In genomic region chr14:80699861-80700260, GRCh38 we compare ENCODE assay signal across 28 cellular contexts.
DNase-seq lines count a peak whose midpoint lies in the region; ATAC-seq and TF ChIP-seq lines count a peak whose summit lies in the region.
"Had no signal": no experiment of that assay in that cellular context is flagged by ENCODE, and none has a peak within 500 bp of the region (broad histone marks: within the 10 kb centered on the region; RNA-seq: fewer than 3 reads in every experiment).

No MANE protein-coding gene starts in this region.

- ATAC-seq in activated naive CD8-positive, alpha-beta T cell treated with anti-CD3 and anti-CD28 coated beads, Interleukin-2, amount 50 U/mL, for 24 hours = peak; percentile 28
- ATAC-seq in HG02759 (IDR thresholded peaks at IDR 0.05; ENCODE audit: unreplicated experiment) = peak; percentile 68
- ATAC-seq in activated T-helper 17 cell treated with anti-CD3 and anti-CD28 coated beads, Interleukin-2, amount 50 U/mL, for 72 hours (replicated peaks) = peak; percentile 32
- peak; percentile 57 for ATAC-seq in stimulated activated naive CD8-positive, alpha-beta T cell treated with anti-CD3 and anti-CD28 coated beads, Interleukin-15, amount 100 ng/mL, for 72 hours
- ATAC-seq in natural killer cell = no peak
- ATAC-seq: naive thymus-derived CD8-positive, alpha-beta T cell had no signal

- no peaks in the 10 kb centered on the region for H3K36me3 Mint-ChIP-seq in activated naive CD8-positive, alpha-beta T cell treated with anti-CD3 and anti-CD28 coated beads, Interleukin-2, amount 50 U/mL, for 24 hours (ENCODE audit: low read depth)
- H3K36me3 Mint-ChIP-seq in activated naive CD8-positive, alpha-beta T cell treated with anti-CD3 and anti-CD28 coated beads for 36 hours = peaks cover 10% of the 10 kb centered on the region
- H3K36me3 Mint-ChIP-seq in activated T-helper 17 cell treated with anti-CD3 and anti-CD28 coated beads, Interleukin-2, amount 50 U/mL, for 72 hours (ENCODE audit: low read depth) = peaks cover 3% of the 10 kb centered on the region
- H3K36me3 Mint-ChIP-seq in osteocyte (ENCODE audit: unreplicated experiment) (no peaks in the 10 kb centered on the region), natural killer cell (peaks cover 4% of the 10 kb centered on the region)
- H3K36me3 Mint-ChIP-seq: type B pancreatic cell had no signal

- H3K27ac Mint-ChIP-seq in activated naive CD8-positive, alpha-beta T cell treated with anti-CD3 and anti-CD28 coated beads, Interleukin-2, amount 50 U/mL, for 24 hours = no peak overlapping the region
- H3K27ac Mint-ChIP-seq in activated naive CD8-positive, alpha-beta T cell treated with anti-CD3 and anti-CD28 coated beads for 36 hours = no peak overlapping the region
- H3K27ac Mint-ChIP-seq in activated T-helper 17 cell treated with anti-CD3 and anti-CD28 coated beads, Interleukin-2, amount 50 U/mL, for 72 hours = no peak overlapping the region
- H3K27ac Mint-ChIP-seq in stimulated activated naive CD8-positive, alpha-beta T cell treated with anti-CD3 and anti-CD28 coated beads, Interleukin-15, amount 100 ng/mL, for 72 hours = no peak overlapping the region
- H3K27ac Mint-ChIP-seq in osteocyte (ENCODE audit: unreplicated experiment) = no peak overlapping the region
- no peak overlapping the region for H3K27ac Mint-ChIP-seq in natural killer cell
- H3K27ac Mint-ChIP-seq: activated naive CD4-positive, alpha-beta T cell treated with anti-CD3 and anti-CD28 coated beads, Interleukin-2, amount 10 ng/mL, durations not matched to agents 7 days and 5 days; activated T-helper 1 cell treated with anti-CD3 and anti-CD28 coated beads, Interleukin-12 subunit alpha, Interleukin-12 subunit beta, Interleukin-2, Interleukin-4 antibody, amounts not matched to agents 30 ng/mL and 10 ng/mL and 1 ng/mL, durations not matched to agents 14 hours and 24 hours and 36 hours; CD4-positive, alpha-beta T cell; HFFc6; naive thymus-derived CD8-positive, alpha-beta T cell; type B pancreatic cell had no signal

- H3K9me3 Mint-ChIP-seq in activated naive CD8-positive, alpha-beta T cell treated with anti-CD3 and anti-CD28 coated beads, Interleukin-2, amount 50 U/mL, for 24 hours = no peaks in the 10 kb centered on the region
- peaks cover 1% of the 10 kb centered on the region for H3K9me3 Mint-ChIP-seq in activated naive CD8-positive, alpha-beta T cell treated with anti-CD3 and anti-CD28 coated beads for 36 hours
- H3K9me3 Mint-ChIP-seq in activated T-helper 17 cell treated with anti-CD3 and anti-CD28 coated beads, Interleukin-2, amount 50 U/mL, for 72 hours = peaks cover 3% of the 10 kb centered on the region
- H3K9me3 Mint-ChIP-seq in stimulated activated naive CD8-positive, alpha-beta T cell treated with anti-CD3 and anti-CD28 coated beads, Interleukin-15, amount 100 ng/mL, for 72 hours = no peaks in the 10 kb centered on the region
- peaks cover 4% of the 10 kb centered on the region for H3K9me3 Mint-ChIP-seq in osteocyte (ENCODE audit: unreplicated experiment)
- H3K9me3 Mint-ChIP-seq in natural killer cell = peaks cover 4 to 7% of the 10 kb centered on the region in 2 donors
- H3K9me3 Mint-ChIP-seq: activated naive CD4-positive, alpha-beta T cell treated with anti-CD3 and anti-CD28 coated beads, Interleukin-2, amount 10 ng/mL, durations not matched to agents 7 days and 5 days; activated T-helper 1 cell treated with anti-CD3 and anti-CD28 coated beads, Interleukin-12 subunit alpha, Interleukin-12 subunit beta, Interleukin-2, Interleukin-4 antibody, amounts not matched to agents 30 ng/mL and 10 ng/mL and 1 ng/mL, durations not matched to agents 14 hours and 24 hours and 36 hours; CD4-positive, alpha-beta T cell; HFFc6; naive thymus-derived CD8-positive, alpha-beta T cell; type B pancreatic cell had no signal

- H3K4me1 Mint-ChIP-seq in activated naive CD8-positive, alpha-beta T cell treated with anti-CD3 and anti-CD28 coated beads, Interleukin-2, amount 50 U/mL, for 24 hours = no peaks in the 10 kb centered on the region
- H3K4me1 Mint-ChIP-seq in activated naive CD8-positive, alpha-beta T cell treated with anti-CD3 and anti-CD28 coated beads for 36 hours = peaks cover 7% of the 10 kb centered on the region
- H3K4me1 Mint-ChIP-seq in activated T-helper 17 cell treated with anti-CD3 and anti-CD28 coated beads, Interleukin-2, amount 50 U/mL, for 72 hours = no peaks in the 10 kb centered on the region
- peaks cover 7% of the 10 kb centered on the region for H3K4me1 Mint-ChIP-seq in stimulated activated naive CD8-positive, alpha-beta T cell treated with anti-CD3 and anti-CD28 coated beads, Interleukin-15, amount 100 ng/mL, for 72 hours
- H3K4me1 Mint-ChIP-seq in osteocyte (ENCODE audit: unreplicated experiment) = no peaks in the 10 kb centered on the region
- no peaks in the 10 kb centered on the region for H3K4me1 Mint-ChIP-seq in natural killer cell
- H3K4me1 Mint-ChIP-seq: activated naive CD4-positive, alpha-beta T cell treated with anti-CD3 and anti-CD28 coated beads, Interleukin-2, amount 10 ng/mL, durations not matched to agents 7 days and 5 days; naive thymus-derived CD8-positive, alpha-beta T cell had no signal

- H3K4me3 Mint-ChIP-seq in activated naive CD8-positive, alpha-beta T cell treated with anti-CD3 and anti-CD28 coated beads, Interleukin-2, amount 50 U/mL, for 24 hours = no peak overlapping the region
- H3K4me3 Mint-ChIP-seq in activated naive CD8-positive, alpha-beta T cell treated with anti-CD3 and anti-CD28 coated beads for 36 hours = no peak overlapping the region
- H3K4me3 Mint-ChIP-seq in activated T-helper 17 cell treated with anti-CD3 and anti-CD28 coated beads, Interleukin-2, amount 50 U/mL, for 72 hours = no peak overlapping the region
- no peak overlapping the region for H3K4me3 Mint-ChIP-seq in stimulated activated naive CD8-positive, alpha-beta T cell treated with anti-CD3 and anti-CD28 coated beads, Interleukin-15, amount 100 ng/mL, for 72 hours
- H3K4me3 Mint-ChIP-seq in osteocyte (ENCODE audit: unreplicated experiment) = no peak overlapping the region
- no peak overlapping the region for H3K4me3 Mint-ChIP-seq in natural killer cell
- H3K4me3 Mint-ChIP-seq: activated naive CD4-positive, alpha-beta T cell treated with anti-CD3 and anti-CD28 coated beads, Interleukin-2, amount 10 ng/mL, durations not matched to agents 7 days and 5 days; activated T-helper 1 cell treated with anti-CD3 and anti-CD28 coated beads, Interleukin-12 subunit alpha, Interleukin-12 subunit beta, Interleukin-2, Interleukin-4 antibody, amounts not matched to agents 30 ng/mL and 10 ng/mL and 1 ng/mL, durations not matched to agents 14 hours and 24 hours and 36 hours; CD4-positive, alpha-beta T cell; HFFc6; naive thymus-derived CD8-positive, alpha-beta T cell; type B pancreatic cell had no signal

- DNase-seq in activated naive CD8-positive, alpha-beta T cell treated with anti-CD3 and anti-CD28 coated beads, Interleukin-2, amount 50 U/mL, for 24 hours = no peak
- DNase-seq in activated naive CD8-positive, alpha-beta T cell treated with anti-CD3 and anti-CD28 coated beads for 36 hours = no peak
- no peak for DNase-seq in stimulated activated naive CD8-positive, alpha-beta T cell treated with anti-CD3 and anti-CD28 coated beads, Interleukin-15, amount 100 ng/mL, for 72 hours
- no peak for DNase-seq in osteocyte (ENCODE audit: extremely low spot score, unreplicated experiment)
- no peak for DNase-seq in natural killer cell
- no peak for DNase-seq in foreskin melanocyte
- DNase-seq: activated CD4-positive, alpha-beta T cell treated with anti-CD3 and anti-CD28 coated beads, Interleukin-2, amount 50 U/mL, for 1 hour; activated naive CD4-positive, alpha-beta T cell treated with anti-CD3 and anti-CD28 coated beads, Interleukin-2, amount 10 ng/mL, durations not matched to agents 7 days and 5 days; amygdala; CD4-positive, alpha-beta T cell; EL; glutamatergic neuron; GOT3; HFFc6; kidney; naive thymus-derived CD8-positive, alpha-beta T cell; NCI-H1436; NCI-H2171; NCI-H510A treated with DMSO at 0.1 percent for 48 hours; NK-92 treated with Interleukin-12 subunit alpha and Interleukin-12 subunit beta, amount 100 ng/mL, for 24 hours; Peyer's patch; SHP77 treated with DMSO at 0.1 percent for 48 hours; T1000; WERI-Rb-1 had no signal

- TF ChIP-seq CTCF in osteocyte (IDR thresholded peaks at IDR 0.05) (no peak), natural killer cell (IDR thresholded peaks at IDR 0.05) (no peak)

- intact Hi-C loops in natural killer cell (cut with micrococcal nuclease) = no loop called here

- H3K27me3 Mint-ChIP-seq in activated naive CD8-positive, alpha-beta T cell treated with anti-CD3 and anti-CD28 coated beads, Interleukin-2, amount 50 U/mL, for 24 hours = no peaks in the 10 kb centered on the region
- no peaks in the 10 kb centered on the region for H3K27me3 Mint-ChIP-seq in activated naive CD8-positive, alpha-beta T cell treated with anti-CD3 and anti-CD28 coated beads for 36 hours
- no peaks in the 10 kb centered on the region for H3K27me3 Mint-ChIP-seq in activated T-helper 17 cell treated with anti-CD3 and anti-CD28 coated beads, Interleukin-2, amount 50 U/mL, for 72 hours
- H3K27me3 Mint-ChIP-seq in stimulated activated naive CD8-positive, alpha-beta T cell treated with anti-CD3 and anti-CD28 coated beads, Interleukin-15, amount 100 ng/mL, for 72 hours = no peaks in the 10 kb centered on the region
- H3K27me3 Mint-ChIP-seq in osteocyte (ENCODE audit: unreplicated experiment) (no peaks in the 10 kb centered on the region), natural killer cell (ENCODE audit: low read depth in 2 of 2) (no peaks in the 10 kb centered on the region)
- H3K27me3 Mint-ChIP-seq: activated naive CD4-positive, alpha-beta T cell treated with anti-CD3 and anti-CD28 coated beads, Interleukin-2, amount 10 ng/mL, durations not matched to agents 7 days and 5 days; CD4-positive, alpha-beta T cell; naive thymus-derived CD8-positive, alpha-beta T cell; type B pancreatic cell had no signal

Comparison
In these comparisons a context has a peak if more than half of its experiments do, and no peak if none do; other contexts are left out.
1. ATAC-seq: peak in activated naive CD8-positive, alpha-beta T cell treated with anti-CD3 and anti-CD28 coated beads, Interleukin-2, amount 50 U/mL, for 24 hours (single experiment), HG02759 (single experiment), activated T-helper 17 cell treated with anti-CD3 and anti-CD28 coated beads, Interleukin-2, amount 50 U/mL, for 72 hours (single experiment) and stimulated activated naive CD8-positive, alpha-beta T cell treated with anti-CD3 and anti-CD28 coated beads, Interleukin-15, amount 100 ng/mL, for 72 hours (single experiment); none in natural killer cell (0 of 3).